Comparison of ENCODE assay signal across 24 cellular contexts in genomic region chr19:1496714-1497577, GRCh38. TPM values are rescaled to one million over a fixed set of nuclear protein-coding genes. Genes with fewer than 3 reads are reported as not detected.
DNase-seq lines count a peak whose midpoint lies in the region; TF ChIP-seq lines count a peak whose summit lies in the region.
"Had no signal": no experiment of that assay in that cellular context is flagged by ENCODE, and none has a peak within 500 bp of the region (broad histone marks: within the 10 kb centered on the region; RNA-seq: fewer than 3 reads in every experiment).

No MANE protein-coding gene starts in this region.

- H2BK15ac ChIP-seq in mesenchymal stem cell (ENCODE audit: low read depth, poor library complexity, severe bottlenecking): no peak overlapping the region

- H2BK5ac ChIP-seq in mesenchymal stem cell (ENCODE audit: low read depth, low read length, poor library complexity, severe bottlenecking): no peak overlapping the region

- H3K14ac ChIP-seq in mesenchymal stem cell (ENCODE audit: low read length in 2 of 2): peak overlapping the region in 1 of 2 experiments; percentile 95

- no peak overlapping the region for H3K4ac ChIP-seq in mesenchymal stem cell (ENCODE audit: low read depth in 1 of 2, low read length in 2 of 2)

- 84% methylated on average over 39 of the region's 39 CpGs for WGBS in mesenchymal stem cell

- H3K79me1 ChIP-seq in mesenchymal stem cell (replicated peaks; ENCODE audit: low read length, poor library complexity, severe bottlenecking): no peaks in the 10 kb centered on the region

- H4K20me1 ChIP-seq in BLaER1 treated with 17β-estradiol and CSF1 and Interleukin-3, amounts not matched to agents 10 nM and 100 nM: peaks cover 0 to 15% (median 0%) of the 10 kb centered on the region in 11 experiments; a peak in 3 of 22 replicates

- peak overlapping the region in 5 of 11 experiments; percentile 18 to 59 (median 35); a peak in 7 of 22 replicates for H3K9ac ChIP-seq in BLaER1 treated with 17β-estradiol and CSF1 and Interleukin-3, amounts not matched to agents 10 nM and 100 nM
- no peak overlapping the region for H3K9ac ChIP-seq in mesenchymal stem cell (ENCODE audit: low read length)
- H3K9ac ChIP-seq: parathyroid adenoma had no signal

- CTCF ChIA-PET in RWPE1 (lab: Yijun Ruan, JAX): no interaction called here

- peak overlapping the region in 1 of 2 experiments; percentile 56 for H3K23ac ChIP-seq in mesenchymal stem cell (ENCODE audit: low read length in 2 of 2)

- no peak overlapping the region for H2BK12ac ChIP-seq in mesenchymal stem cell (ENCODE audit: low read length in 2 of 2)

- POLR2A ChIA-PET in RWPE1 (lab: Yijun Ruan, JAX; ENCODE audit: low non-redundant PET): interaction anchor here (0.7 kb wide), 1 partner anchor 9 kb away, joined by 3 read pairs; no protein-coding TSS in a partner anchor

- H3K27me3 ChIP-seq in BLaER1 treated with 17β-estradiol and CSF1 and Interleukin-3, amounts not matched to agents 10 nM and 100 nM: peaks cover 0 to 3% (median 0%) of the 10 kb centered on the region in 11 experiments; a peak in 2 of 22 replicates
- peaks cover 0 to 51% of the 10 kb centered on the region in 2 experiments for H3K27me3 ChIP-seq in mesenchymal stem cell (ENCODE audit: control insufficient read depth in 1 of 2, insufficient read depth in 1 of 2, low read length in 2 of 2)
- H3K27me3 ChIP-seq: right atrium auricular region had no signal

- H3K36me3 ChIP-seq in BLaER1 treated with 17β-estradiol and CSF1 and Interleukin-3, amounts not matched to agents 10 nM and 100 nM: no peaks in the 10 kb centered on the region
- no peaks in the 10 kb centered on the region for H3K36me3 ChIP-seq in mesenchymal stem cell (ENCODE audit: control insufficient read depth in 1 of 2, insufficient read depth in 2 of 2, low read depth in 1 of 2, low read length in 2 of 2)
- H3K36me3 ChIP-seq: esophagus muscularis mucosa, heart right ventricle, right atrium auricular region, upper lobe of right lung had no signal

- peak overlapping the region; percentile 56 to 93 (median 82); a peak in 21 of 22 replicates for H3K4me2 ChIP-seq in BLaER1 treated with 17β-estradiol and CSF1 and Interleukin-3, amounts not matched to agents 10 nM and 100 nM
- H3K4me2 ChIP-seq in mesenchymal stem cell (ENCODE audit: low read length, poor library complexity, severe bottlenecking): no peak overlapping the region

- H3K9me3 ChIP-seq in BLaER1 treated with 17β-estradiol and CSF1 and Interleukin-3, amounts not matched to agents 10 nM and 100 nM (replicated peaks in 1 of 11): peaks cover 0 to 15% (median 9%) of the 10 kb centered on the region in 11 experiments; a peak in 15 of 22 replicates
- H3K9me3 ChIP-seq in mesenchymal stem cell (ENCODE audit: control insufficient read depth, low read length): no peaks in the 10 kb centered on the region
- H3K9me3 ChIP-seq: esophagus muscularis mucosa, heart right ventricle, right atrium auricular region, upper lobe of right lung had no signal

- no peak overlapping the region for H3K4me3 ChIP-seq in BLaER1 treated with 17β-estradiol and CSF1 and Interleukin-3, amounts not matched to agents 10 nM and 100 nM
- no peak overlapping the region for H3K4me3 ChIP-seq in mesenchymal stem cell (ENCODE audit: insufficient read depth in 1 of 2, low read depth in 1 of 2, low read length in 2 of 2)
- H3K4me3 ChIP-seq: esophagus muscularis mucosa, heart right ventricle, lung, right atrium auricular region, upper lobe of right lung had no signal

- DNase-seq in RWPE1 (ENCODE audit: low spot score) (no peak), mesenchymal stem cell (no peak), NCI-H524 (lab: John Stamatoyannopoulos, UW) (no peak), NCI-H82 treated with DMSO at 0.1 percent for 48 hours (lab: John Stamatoyannopoulos, UW; ENCODE audit: unreplicated experiment) (no peak), GM19240 (ENCODE audit: insufficient read length, low spot score) (no peak)
- DNase-seq: ACHN; activated CD4-positive, alpha-beta T cell treated with anti-CD3 and anti-CD28 coated beads for 1 hour; activated CD8-positive, alpha-beta T cell treated with anti-CD3 and anti-CD28 coated beads for 36 hours; central memory CD4-positive, alpha-beta T cell; endodermal cell; foreskin keratinocyte; heart right ventricle; Kasumi-1; NCI-H146; SHP77; stimulated activated CD4-positive, alpha-beta T cell treated with anti-CD3 and anti-CD28 coated beads, Interleukin-2, amount 100 ng/mL, for 48 hours; upper lobe of right lung had no signal

- H3K18ac ChIP-seq in mesenchymal stem cell (ENCODE audit: low read depth in 1 of 2, low read length in 2 of 2): no peak overlapping the region

- no peak overlapping the region for H2AFZ ChIP-seq in mesenchymal stem cell (ENCODE audit: low read depth, low read length)
- H2AFZ ChIP-seq: parathyroid adenoma had no signal

- H2AK5ac ChIP-seq in mesenchymal stem cell (ENCODE audit: low read length, severe bottlenecking): no peak overlapping the region

- no peak overlapping the region for H4K8ac ChIP-seq in mesenchymal stem cell (ENCODE audit: low read length)

- peak overlapping the region; percentile 70 for H4K91ac ChIP-seq in mesenchymal stem cell (ENCODE audit: low read length)

- peak overlapping the region in 4 of 11 experiments; percentile 26 to 62 (median 38); a peak in 7 of 22 replicates for H3K27ac ChIP-seq in BLaER1 treated with 17β-estradiol and CSF1 and Interleukin-3, amounts not matched to agents 10 nM and 100 nM
- peak overlapping the region; percentile 40 for H3K27ac ChIP-seq in RWPE1
- no peak overlapping the region for H3K27ac ChIP-seq in mesenchymal stem cell (ENCODE audit: low read length, poor library complexity, severe bottlenecking)
- H3K27ac ChIP-seq: esophagus muscularis mucosa, foreskin keratinocyte, heart right ventricle, HL-60, parathyroid adenoma, right atrium auricular region, upper lobe of right lung had no signal

- H2BK120ac ChIP-seq in mesenchymal stem cell (ENCODE audit: low read depth, low read length): no peak overlapping the region

- peaks cover 15 to 37% (median 26%) of the 10 kb centered on the region in 10 experiments for H3K4me1 ChIP-seq in BLaER1 treated with 17β-estradiol and CSF1 and Interleukin-3, amounts not matched to agents 10 nM and 100 nM
- H3K4me1 ChIP-seq in mesenchymal stem cell (ENCODE audit: control insufficient read depth, insufficient read depth, low read depth, low read length): peaks cover 5% of the 10 kb centered on the region
- H3K4me1 ChIP-seq: foreskin keratinocyte, parathyroid adenoma, right atrium auricular region, upper lobe of right lung had no signal

- no peak for TF ChIP-seq CTCF in RWPE1 (conservative IDR thresholded peaks at IDR 0.05; ENCODE audit: low read depth)

RNA-seq across cellular contexts. Expression of gene REEP6, which starts 6.0 kb away (rescaled TPM):
- 3.1 TPM for polyA plus RNA-seq in mesenchymal stem cell (2013, experiment 1 of 2)
- 3.7 TPM for polyA plus RNA-seq in mesenchymal stem cell (2013, experiment 2 of 2)

RNA-seq across cellular contexts. Expression of gene PCSK4, which starts 6.8 kb away (rescaled TPM):
- 2.0 TPM for polyA plus RNA-seq in mesenchymal stem cell (2013, experiment 1 of 2)
- 1.4 TPM for polyA plus RNA-seq in mesenchymal stem cell (2013, experiment 2 of 2)

RNA-seq across cellular contexts. Expression of gene ADAMTSL5, which starts 15.9 kb away (rescaled TPM):
- polyA plus RNA-seq in mesenchymal stem cell (2013, experiment 1 of 2): 10.8 TPM
- 8.4 TPM for polyA plus RNA-seq in mesenchymal stem cell (2013, experiment 2 of 2)

RNA-seq across cellular contexts. Expression of gene C19orf25, which starts 17.9 kb away (rescaled TPM):
- 19.7 TPM for polyA plus RNA-seq in mesenchymal stem cell (2013, experiment 1 of 2)
- polyA plus RNA-seq in mesenchymal stem cell (2013, experiment 2 of 2): 19.4 TPM

RNA-seq across cellular contexts. Expression of gene PLK5, which starts 26.9 kb away (rescaled TPM):
- polyA plus RNA-seq in mesenchymal stem cell (2013, experiment 1 of 2): not detected
- not detected for polyA plus RNA-seq in mesenchymal stem cell (2013, experiment 2 of 2)
- polyA plus RNA-seq: BJ, foreskin keratinocyte had no signal
